In the genomic region with DNA sequence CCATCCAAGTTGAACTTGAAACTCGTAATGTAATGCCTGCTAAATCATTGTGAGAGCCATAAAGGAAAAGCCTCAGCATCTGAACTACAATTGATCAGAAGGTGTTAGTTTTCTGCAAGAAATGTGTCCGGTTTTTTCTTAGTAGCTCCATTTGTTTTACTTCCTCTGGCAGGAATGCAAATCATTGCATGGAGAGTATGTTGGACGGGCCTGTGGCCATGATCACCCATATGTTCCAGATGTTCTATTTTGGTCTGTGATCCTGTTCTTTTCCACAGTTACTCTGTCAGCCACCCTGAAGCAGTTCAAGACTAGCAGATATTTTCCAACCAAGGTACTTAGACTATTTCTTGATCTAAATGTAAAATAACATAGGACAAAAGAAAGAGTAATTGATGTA, we compare ENCODE assay signal across 15 cellular contexts.
A peak's percentile ranks its signal among the peaks of the same experiment; 100 is the strongest.
DNase-seq lines count a peak whose midpoint lies in the region; ATAC-seq, FAIRE-seq and TF ChIP-seq lines count a peak whose summit lies in the region.
"Had no signal": no experiment of that assay in that cellular context is flagged by ENCODE, and none has a peak within 500 bp of the region (broad histone marks: within the 10 kb centered on the region; RNA-seq: fewer than 3 reads in every experiment).

No MANE protein-coding gene starts in this region.

- H3K27me3 Mint-ChIP-seq in CD8-positive, alpha-beta memory T cell = no peaks in the 10 kb centered on the region
- peaks cover 3% of the 10 kb centered on the region for H3K27me3 Mint-ChIP-seq in activated T-helper 17 cell treated with anti-CD3 and anti-CD28 coated beads, Interleukin-2, amount 50 U/mL, for 72 hours

- H3K4me3 Mint-ChIP-seq in CD8-positive, alpha-beta memory T cell = peak overlapping the region in 3 of 7 donors; percentile 29 to 66 (median 56)
- H3K4me3 Mint-ChIP-seq in activated T-helper 17 cell treated with anti-CD3 and anti-CD28 coated beads, Interleukin-2, amount 50 U/mL, for 72 hours = peak overlapping the region; percentile 45

- H3K4me3 ChIP-seq in CD8-positive, alpha-beta memory T cell (ENCODE audit: low read length) = no peak overlapping the region
- H3K4me3 ChIP-seq in HFF-Myc (replicated peaks; ENCODE audit: low read depth, low read length) = no peak overlapping the region
- H3K4me3 ChIP-seq: BLaER1 had no signal

- no peaks in the 10 kb centered on the region for H3K9me3 Mint-ChIP-seq in CD8-positive, alpha-beta memory T cell
- no peaks in the 10 kb centered on the region for H3K9me3 Mint-ChIP-seq in activated T-helper 17 cell treated with anti-CD3 and anti-CD28 coated beads, Interleukin-2, amount 50 U/mL, for 72 hours

- CTCF ChIA-PET in CD8-positive, alpha-beta memory T cell (lab: Charles Lee) = interaction anchor here (1.0 to 2.5 kb wide), 3 partner anchors 10 to 361 kb away, joined by 3 to 11 read pairs (median 6); no protein-coding TSS in a partner anchor

- no peaks in the 10 kb centered on the region for H3K27me3 ChIP-seq in CD8-positive, alpha-beta memory T cell (ENCODE audit: insufficient read depth, low read length, poor library complexity, severe bottlenecking)
- H3K27me3 ChIP-seq: BLaER1 had no signal

- no peak for FAIRE-seq in urothelium cell line (lab: Jason Lieb, UNC)
- FAIRE-seq: GM18507 had no signal

- DNase-seq in CD8-positive, alpha-beta memory T cell = no peak
- peak; percentile 2 for DNase-seq in HFF-Myc (ENCODE audit: extremely low read depth, low read depth)
- peak; percentile 36 for DNase-seq in middle frontal gyrus (ENCODE audit: extremely low spot score, low spot score)
- no peak for DNase-seq in A172 (ENCODE audit: low spot score)
- DNase-seq in urothelium cell line (ENCODE audit: low spot score) = no peak
- DNase-seq: DMS53, MM.1S, NCI-H2029 treated with DMSO at 0.1 percent for 48 hours, NCI-H524, SIG-M5 had no signal

- POLR2A ChIA-PET in CD8-positive, alpha-beta memory T cell (lab: Charles Lee) = no interaction called here

- peaks cover 5 to 30% (median 25%) of the 10 kb centered on the region in 3 donors for H3K4me1 Mint-ChIP-seq in CD8-positive, alpha-beta memory T cell
- peaks cover 5% of the 10 kb centered on the region for H3K4me1 Mint-ChIP-seq in activated T-helper 17 cell treated with anti-CD3 and anti-CD28 coated beads, Interleukin-2, amount 50 U/mL, for 72 hours

- no peaks in the 10 kb centered on the region for H3K36me3 Mint-ChIP-seq in CD8-positive, alpha-beta memory T cell
- H3K36me3 Mint-ChIP-seq in activated T-helper 17 cell treated with anti-CD3 and anti-CD28 coated beads, Interleukin-2, amount 50 U/mL, for 72 hours (ENCODE audit: low read depth) = no peaks in the 10 kb centered on the region

- no peak for TF ChIP-seq CTCF in HFF-Myc (IDR thresholded peaks at IDR 0.05; ENCODE audit: low read depth, low read length, missing control alignments)

- no peak overlapping the region for H3K27ac ChIP-seq in CD8-positive, alpha-beta memory T cell (ENCODE audit: low read depth, low read length)
- H3K27ac ChIP-seq: BLaER1 had no signal

- no peaks in the 10 kb centered on the region for H3K9me3 ChIP-seq in CD8-positive, alpha-beta memory T cell (ENCODE audit: low read length)
- H3K9me3 ChIP-seq: BLaER1 had no signal

- no peaks in the 10 kb centered on the region for H3K36me3 ChIP-seq in CD8-positive, alpha-beta memory T cell (ENCODE audit: insufficient read depth, low read length)
- H3K36me3 ChIP-seq: BLaER1 had no signal

- ATAC-seq in activated T-helper 17 cell treated with anti-CD3 and anti-CD28 coated beads, Interleukin-2, amount 50 U/mL, for 72 hours (replicated peaks) = no peak
- no peak for ATAC-seq in GM18520 (IDR thresholded peaks at IDR 0.05; ENCODE audit: unreplicated experiment)
- no peak for ATAC-seq in HG03460 (IDR thresholded peaks at IDR 0.05; ENCODE audit: unreplicated experiment)

- H3K27ac Mint-ChIP-seq in CD8-positive, alpha-beta memory T cell = peak overlapping the region in 6 of 8 donors; percentile 3 to 91 (median 78)
- H3K27ac Mint-ChIP-seq in activated T-helper 17 cell treated with anti-CD3 and anti-CD28 coated beads, Interleukin-2, amount 50 U/mL, for 72 hours = peak overlapping the region; percentile 40

- H3K4me1 ChIP-seq in CD8-positive, alpha-beta memory T cell (ENCODE audit: insufficient read depth, low read length) = peaks cover 15% of the 10 kb centered on the region
- H3K4me1 ChIP-seq: BLaER1 had no signal

Comparison
In these comparisons a context has a peak if more than half of its experiments do, and no peak if none do; other contexts are left out.
1. DNase-seq: peak in HFF-Myc (single experiment) and middle frontal gyrus (single experiment); none in CD8-positive, alpha-beta memory T cell (0 of 5), A172 (single experiment) and urothelium cell line (single experiment).